ENCODE assay signal across 12 cellular contexts in genomic region chr18:12288406-12288762, GRCh38. TPM values are rescaled to one million over a fixed set of nuclear protein-coding genes. Genes with fewer than 3 reads are reported as not detected.
DNase-seq lines count a peak whose midpoint lies in the region; TF ChIP-seq lines count a peak whose summit lies in the region.
"Had no signal": no experiment of that assay in that cellular context is flagged by ENCODE, and none has a peak within 500 bp of the region (broad histone marks: within the 10 kb centered on the region; RNA-seq: fewer than 3 reads in every experiment).

No MANE protein-coding gene starts in this region.

- TF ChIP-seq CTCF in AG04450 (IDR thresholded peaks at IDR 0.05; ENCODE audit: low read depth, low read length): no peak
- no peak for TF ChIP-seq CTCF in cardiac muscle cell (IDR thresholded peaks at IDR 0.05; ENCODE audit: low read depth, low read length)
- TF ChIP-seq CTCF in osteocyte (IDR thresholded peaks at IDR 0.05): no peak
- TF ChIP-seq CTCF in GM20000 (IDR thresholded peaks at IDR 0.05; ENCODE audit: extremely low read depth, missing control alignments): no peak

- no peaks in the 10 kb centered on the region for H3K9me3 Mint-ChIP-seq in osteocyte (ENCODE audit: unreplicated experiment)
- H3K9me3 Mint-ChIP-seq: activated CD4-positive, alpha-beta memory T cell treated with anti-CD3 and anti-CD28 coated beads for 36 hours had no signal

- peak overlapping the region; percentile 88 for H3K9ac ChIP-seq in adipocyte (ENCODE audit: low read length)

- H3K27ac Mint-ChIP-seq in osteocyte (ENCODE audit: unreplicated experiment): peak overlapping the region; percentile 78
- H3K27ac Mint-ChIP-seq: activated CD4-positive, alpha-beta memory T cell treated with anti-CD3 and anti-CD28 coated beads for 36 hours had no signal

- no peaks in the 10 kb centered on the region for H3K36me3 Mint-ChIP-seq in osteocyte (ENCODE audit: unreplicated experiment)
- H3K36me3 Mint-ChIP-seq: activated CD4-positive, alpha-beta memory T cell treated with anti-CD3 and anti-CD28 coated beads for 36 hours had no signal

- H3K4me3 Mint-ChIP-seq in osteocyte (ENCODE audit: unreplicated experiment): peak overlapping the region; percentile 81
- H3K4me3 Mint-ChIP-seq: activated CD4-positive, alpha-beta memory T cell treated with anti-CD3 and anti-CD28 coated beads for 36 hours had no signal

- H3K4me3 ChIP-seq in AG04450 (ENCODE audit: low read depth, low read length) (peak overlapping the region; percentile 61), adipocyte (ENCODE audit: low read length) (peak overlapping the region; percentile 84), cardiac muscle cell (peak overlapping the region; percentile 21)
- H3K4me3 ChIP-seq: body of pancreas, GM12878 had no signal

- CTCF ChIA-PET in AG04450 (lab: Charles Lee): interaction anchor here (0.8 to 9.2 kb wide), 4 partner anchors 10 to 22 kb away, joined by 3 to 83 read pairs (median 5); no protein-coding TSS in a partner anchor

- POLR2A ChIA-PET in AG04450 (lab: Yijun Ruan, JAX): interaction anchor here (1.2 to 5.5 kb wide), 4 partner anchors 9 to 89 kb away, joined by 5 to 48 read pairs (median 7); partner anchors contain the start of gene TUBB6

- DNase-seq in AG04450 (ENCODE audit: low read depth, low spot score) (no peak), adipocyte (ENCODE audit: low read depth) (no peak), cardiac muscle cell (ENCODE audit: low read depth in 1 of 2, low spot score in 1 of 2) (no peak), osteocyte (ENCODE audit: extremely low spot score, unreplicated experiment) (no peak), NCI-H345 (lab: John Stamatoyannopoulos, UW) (no peak), NCI-H2171 treated with DMSO at 0.1 percent for 48 hours (lab: John Stamatoyannopoulos, UW) (no peak), kidney glomerular epithelial cell (lab: John Stamatoyannopoulos, UW) (no peak), GM20000 (ENCODE audit: low spot score) (no peak)
- DNase-seq: activated CD4-positive, alpha-beta memory T cell treated with anti-CD3 and anti-CD28 coated beads for 36 hours had no signal

- H3K4me1 Mint-ChIP-seq in osteocyte (ENCODE audit: unreplicated experiment): peaks cover 17% of the 10 kb centered on the region

- H3K27me3 ChIP-seq in AG04450 (ENCODE audit: control insufficient read depth, insufficient read depth, low read length) (no peaks in the 10 kb centered on the region), adipocyte (replicated peaks; ENCODE audit: control insufficient read depth, insufficient read depth, low read length) (no peaks in the 10 kb centered on the region), cardiac muscle cell (peaks cover 9% of the 10 kb centered on the region)
- H3K27me3 ChIP-seq: body of pancreas had no signal

- H3K27me3 Mint-ChIP-seq in osteocyte (ENCODE audit: unreplicated experiment): no peaks in the 10 kb centered on the region

- H3K27ac ChIP-seq in AG04450 (ENCODE audit: low read depth, low read length): peak overlapping the region; percentile 99
- H3K27ac ChIP-seq in cardiac muscle cell: peak overlapping the region; percentile 84

- H3K4me1 ChIP-seq in adipocyte (ENCODE audit: control insufficient read depth, insufficient read depth, low read length): peaks cover 16% of the 10 kb centered on the region
- peaks cover 15% of the 10 kb centered on the region for H3K4me1 ChIP-seq in cardiac muscle cell (ENCODE audit: low read depth)

- H3K36me3 ChIP-seq in adipocyte (ENCODE audit: control insufficient read depth, insufficient read depth, low read length, severe bottlenecking): no peaks in the 10 kb centered on the region
- no peaks in the 10 kb centered on the region for H3K36me3 ChIP-seq in cardiac muscle cell

- H3K9me3 ChIP-seq in AG04450 (ENCODE audit: control insufficient read depth, insufficient read depth, low read length) (no peaks in the 10 kb centered on the region; the same call in 1 of the 2 replicates), adipocyte (ENCODE audit: control insufficient read depth, low read length) (no peaks in the 10 kb centered on the region), cardiac muscle cell (ENCODE audit: low read depth) (no peaks in the 10 kb centered on the region)
- H3K9me3 ChIP-seq: body of pancreas had no signal

RNA-seq across cellular contexts. Expression of gene TUBB6, which starts 19.7 kb away (rescaled TPM):
- polyA plus RNA-seq in AG04450 (2011; rRNA removed) (398 and 553 TPM in 2 replicates), cardiac muscle cell (185 and 240 TPM in 2 replicates)
- 339 and 474 TPM in 2 replicates for polyA minus RNA-seq in AG04450 (2011; rRNA and poly(A)+ RNA removed)
- total RNA-seq in cardiac muscle cell (212 and 450 TPM in 2 replicates), osteocyte (116 and 118 TPM in 2 replicates)

RNA-seq across cellular contexts. Expression of gene CIDEA, which starts 34.2 kb away (rescaled TPM):
- 0.17 TPM in 1 of 2 replicates, not detected in the other for polyA plus RNA-seq in AG04450 (2011; rRNA removed)
- polyA minus RNA-seq in AG04450 (2011; rRNA and poly(A)+ RNA removed): not detected in 2 replicates
- total RNA-seq in cardiac muscle cell: not detected in 2 replicates
- not detected in 2 replicates for polyA plus RNA-seq in cardiac muscle cell
- not detected in 2 replicates for total RNA-seq in osteocyte
- total RNA-seq: activated CD4-positive, alpha-beta memory T cell treated with anti-CD3 and anti-CD28 coated beads for 36 hours; GM12878; mucosa of gallbladder had no signal
- polyA plus RNA-seq: GM12878 had no signal

Comparison
In these comparisons a context has a peak if more than half of its experiments do, and no peak if none do; other contexts are left out.
1. H3K4me3 ChIP-seq: peak in every context shown above with its lines; median percentile 84 in adipocyte; 61 in AG04450; 21 in cardiac muscle cell.